Comparison of ENCODE assay signal across 9 cellular contexts in the genomic region with DNA sequence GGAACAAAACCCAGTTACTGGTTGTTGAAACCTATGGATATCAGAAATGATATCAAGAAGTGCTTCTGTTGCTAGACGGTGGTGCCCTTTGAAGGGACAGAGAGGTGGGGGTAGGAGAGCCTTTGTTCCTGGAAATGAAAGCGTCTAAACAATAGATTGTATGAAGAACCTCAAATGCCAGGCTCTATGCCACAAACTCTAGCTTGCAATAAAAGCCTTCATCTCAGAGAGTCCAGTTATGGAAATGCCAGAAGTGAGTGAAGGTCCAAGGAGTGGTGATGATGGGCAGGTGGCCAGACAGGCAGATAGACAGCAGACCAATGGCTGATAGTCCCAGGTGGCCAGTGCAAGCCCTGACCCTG.
"Had no signal": no experiment of that assay in that cellular context is flagged by ENCODE, and none has a peak within 500 bp of the region (broad histone marks: within the 10 kb centered on the region; RNA-seq: fewer than 3 reads in every experiment).

No MANE protein-coding gene starts in this region.

- H3K27ac Mint-ChIP-seq: GM23338, H9, IgD-negative memory B cell had no signal

- H3K4me1 Mint-ChIP-seq: GM23338, IgD-negative memory B cell had no signal

- H3K9me3 Mint-ChIP-seq: GM23338 had no signal

- ATAC-seq: GM23338 had no signal

- H2AFZ ChIP-seq: GM23338 had no signal

- DNase-seq: H9, HCEC 1CT, KBM-7 had no signal

- H3K36me3 Mint-ChIP-seq: IgD-negative memory B cell had no signal

- FAIRE-seq: H1, H54, HTR-8/SVneo had no signal

- H3K4me3 ChIP-seq: GM23338 had no signal

- H3K4me2 ChIP-seq: GM23338, KMS-11 had no signal

- H3K9ac ChIP-seq: KMS-11 had no signal

- H3K27ac ChIP-seq: KMS-11 had no signal

- H3K4me3 Mint-ChIP-seq: GM23338, H9, IgD-negative memory B cell had no signal
